In the genomic region with DNA sequence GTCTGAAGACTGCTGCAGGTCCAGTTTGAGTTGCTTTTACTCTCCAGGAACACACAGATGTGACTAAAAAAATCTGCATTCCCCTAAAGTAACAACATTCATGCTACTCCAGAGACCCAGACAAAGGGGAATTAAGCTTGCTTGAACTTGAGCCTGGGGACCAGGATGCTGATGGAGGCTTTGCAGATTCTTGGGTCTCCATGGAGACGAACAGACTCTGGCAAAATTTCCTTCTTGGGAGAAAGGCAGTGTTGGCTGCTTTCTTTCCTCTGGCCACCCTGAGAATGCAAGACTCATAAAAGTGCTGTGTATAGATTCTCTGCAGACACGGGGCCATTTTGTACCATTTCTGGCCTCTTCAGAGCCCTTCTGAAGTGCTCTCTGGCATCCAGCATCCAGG, we compare ENCODE assay signal across 21 cellular contexts.
"Had no signal": no experiment of that assay in that cellular context is flagged by ENCODE, and none has a peak within 500 bp of the region (broad histone marks: within the 10 kb centered on the region; RNA-seq: fewer than 3 reads in every experiment).

No MANE protein-coding gene starts in this region.

- DNase-seq: activated CD4-positive, alpha-beta memory T cell treated with anti-CD3 and anti-CD28 coated beads, Interleukin-2, amount 10 ng/mL, durations not matched to agents 7 days and 5 days; activated CD4-positive, alpha-beta T cell treated with anti-CD3 and anti-CD28 coated beads, Interleukin-2, amount 50 U/mL, for 1 hour; activated CD4-positive, CD25-positive, alpha-beta regulatory T cell; activated gamma-delta T cell; activated naive CD4-positive, alpha-beta T cell treated with anti-CD3 and anti-CD28 coated beads for 36 hours; activated T-cell treated with anti-CD3 and anti-CD28 coated beads for 4 hours; activated T-cell treated with anti-CD3 and anti-CD28 coated beads, Interleukin-2, amount 50 U/mL, for 48 hours; NCI-H1092; NCI-H1930; NCI-H510A treated with DMSO at 0.1 percent for 48 hours; NCI-H69; NK-92 treated with Interleukin-12 subunit alpha and Interleukin-12 subunit beta, amount 100 ng/mL, for 24 hours; OCI-M1; Peyer's patch; Right ventricle myocardium superior; SJCRH30; SK-N-SH; T-helper 1 cell had no signal

- H3K27ac ChIP-seq: KMS-11, Peyer's patch, RWPE1, SJCRH30, VCaP had no signal

- H3K9me3 ChIP-seq: Peyer's patch, SJCRH30, SK-N-SH had no signal

- H3K4me1 ChIP-seq: Peyer's patch, SJCRH30 had no signal

- H3K36me3 ChIP-seq: Peyer's patch, SJCRH30 had no signal

- H3K4me3 ChIP-seq: Peyer's patch, SJCRH30 had no signal

- H3K27me3 ChIP-seq: Peyer's patch, SJCRH30 had no signal
